11 cellular contexts compared by ENCODE assay signal in genomic region chr9:100472268-100472667, GRCh38. TPM values are rescaled to one million over a fixed set of nuclear protein-coding genes. Genes with fewer than 3 reads are reported as not detected.
DNase-seq lines count a peak whose midpoint lies in the region; ATAC-seq and TF ChIP-seq lines count a peak whose summit lies in the region.
"Had no signal": no experiment of that assay in that cellular context is flagged by ENCODE, and none has a peak within 500 bp of the region (broad histone marks: within the 10 kb centered on the region; RNA-seq: fewer than 3 reads in every experiment).

No MANE protein-coding gene starts in this region.

- H3K36me3 ChIP-seq in SJCRH30, result no peaks in the 10 kb centered on the region
- H3K36me3 ChIP-seq in adrenal gland (replicated peaks in 1 of 2), result no peaks in the 10 kb centered on the region

- DNase-seq in activated CD4-positive, alpha-beta T cell treated with anti-CD3 and anti-CD28 coated beads, Interleukin-2, amount 10 ng/mL, durations not matched to agents 24 days and 14 days, result no peak
- no peak for DNase-seq in activated CD4-positive, alpha-beta T cell treated with anti-CD3 and anti-CD28 coated beads, Interleukin-2, amount 50 U/mL, for 4 hours
- DNase-seq in SJCRH30 (no peak), epithelial cell of proximal tubule (ENCODE audit: low read depth) (no peak), retinal pigment epithelial cell (ENCODE audit: low read depth) (no peak), adrenal gland (no peak), caudate nucleus (lab: John Stamatoyannopoulos, UW) (no peak)

- H3K9me3 ChIP-seq in SJCRH30 (replicated peaks) (no peaks in the 10 kb centered on the region), adrenal gland (replicated peaks in 1 of 3) (no peaks in the 10 kb centered on the region)

- H3K27ac Mint-ChIP-seq in activated CD4-positive, alpha-beta T cell treated with anti-CD3 and anti-CD28 coated beads, Interleukin-2, amount 10 ng/mL, durations not matched to agents 24 days and 14 days, result no peak overlapping the region

- H3K36me3 Mint-ChIP-seq in activated CD4-positive, alpha-beta T cell treated with anti-CD3 and anti-CD28 coated beads, Interleukin-2, amount 10 ng/mL, durations not matched to agents 24 days and 14 days (ENCODE audit: low read depth), result no peaks in the 10 kb centered on the region

- intact Hi-C loops in activated CD4-positive, alpha-beta T cell treated with anti-CD3 and anti-CD28 coated beads, Interleukin-2, amount 10 ng/mL, durations not matched to agents 24 days and 14 days (cut with micrococcal nuclease), result no loop called here
- intact Hi-C loops in adrenal gland (cut with DNase I), result no loop called here

- TF ChIP-seq CTCF in epithelial cell of proximal tubule (conservative IDR thresholded peaks at IDR 0.05; ENCODE audit: low read depth, low read length) (no peak), retinal pigment epithelial cell (conservative IDR thresholded peaks at IDR 0.05; ENCODE audit: low read depth, low read length) (no peak), adrenal gland (IDR thresholded peaks at IDR 0.05) (no peak)

- H3K4me1 ChIP-seq in SJCRH30, result peaks cover 6% of the 10 kb centered on the region; the same call in 1 of the 2 replicates
- H3K4me1 ChIP-seq in adrenal gland (replicated peaks in 1 of 2), result peaks cover 0 to 5% of the 10 kb centered on the region in 2 donors

- ATAC-seq in HG03378 (IDR thresholded peaks at IDR 0.05; ENCODE audit: unreplicated experiment), result no peak

- no peaks in the 10 kb centered on the region for H3K9me3 Mint-ChIP-seq in activated CD4-positive, alpha-beta T cell treated with anti-CD3 and anti-CD28 coated beads, Interleukin-2, amount 10 ng/mL, durations not matched to agents 24 days and 14 days

- H3K27me3 ChIP-seq in SJCRH30 (no peaks in the 10 kb centered on the region), adrenal gland (no peaks in the 10 kb centered on the region)

- peaks cover 53% of the 10 kb centered on the region for H3K27me3 Mint-ChIP-seq in activated CD4-positive, alpha-beta T cell treated with anti-CD3 and anti-CD28 coated beads, Interleukin-2, amount 10 ng/mL, durations not matched to agents 24 days and 14 days

- WGBS in adrenal gland, 4 donors, result 80 to 87% (median 83%) methylated on average over 3 of the region's 3 CpGs

- no peak overlapping the region for H3K27ac ChIP-seq in SJCRH30
- H3K27ac ChIP-seq in adrenal gland, result no peak overlapping the region
- no peak overlapping the region for H3K27ac ChIP-seq in caudate nucleus (ENCODE audit: low read depth, low read length)
- H3K27ac ChIP-seq: HL-60 had no signal

- H3K4me3 Mint-ChIP-seq in activated CD4-positive, alpha-beta T cell treated with anti-CD3 and anti-CD28 coated beads, Interleukin-2, amount 10 ng/mL, durations not matched to agents 24 days and 14 days, result peak overlapping the region; percentile 34

- peaks cover 4% of the 10 kb centered on the region for H3K4me1 Mint-ChIP-seq in activated CD4-positive, alpha-beta T cell treated with anti-CD3 and anti-CD28 coated beads, Interleukin-2, amount 10 ng/mL, durations not matched to agents 24 days and 14 days

- TF ChIP-seq POLR2A in adrenal gland (IDR thresholded peaks at IDR 0.05), result no peak

- H3K4me3 ChIP-seq in SJCRH30 (peak overlapping the region; percentile 82), epithelial cell of proximal tubule (ENCODE audit: low read depth, low read length) (peak overlapping the region; percentile 40), retinal pigment epithelial cell (ENCODE audit: low read length) (peak overlapping the region; percentile 63), adrenal gland (no peak overlapping the region)
- H3K4me3 ChIP-seq: GM12878 had no signal

RNA-seq across cellular contexts. Expression of gene TMEFF1, which starts 0.7 kb away (rescaled TPM):
- total RNA-seq in activated CD4-positive, alpha-beta T cell treated with anti-CD3 and anti-CD28 coated beads, Interleukin-2, amount 10 ng/mL, durations not matched to agents 24 days and 14 days, result 0.16 TPM in 1 of 2 replicates, not detected in the other
- 19.8 and 20.6 TPM in 2 replicates for total RNA-seq in SJCRH30 (2014; rRNA removed; shearing (Covaris generic))
- 3.5 and 7.8 TPM in 2 replicates for total RNA-seq in epithelial cell of proximal tubule
- under 1 TPM in 3 of 8 donors, not detected in 5; 0.14 to 0.28 (median 0.21) TPM for total RNA-seq in adrenal gland
- polyA plus RNA-seq in adrenal gland, result not detected
- total RNA-seq: left ventricle myocardium superior had no signal

RNA-seq across cellular contexts. Expression of gene MSANTD3, which starts 45.3 kb away (rescaled TPM):
- total RNA-seq in activated CD4-positive, alpha-beta T cell treated with anti-CD3 and anti-CD28 coated beads, Interleukin-2, amount 10 ng/mL, durations not matched to agents 24 days and 14 days, result 10.0 and 13.9 TPM in 2 replicates
- 57.0 and 63.9 TPM in 2 replicates for total RNA-seq in SJCRH30 (2014; rRNA removed; shearing (Covaris generic))
- 74.4 and 105 TPM in 2 replicates for total RNA-seq in epithelial cell of proximal tubule
- total RNA-seq in adrenal gland, result 10 to 100 TPM; 10.8 to 37.9 (median 19.7) TPM
- polyA plus RNA-seq in adrenal gland, result 10 to 100 TPM; 10.5 to 16.5 (median 13.7) TPM

Comparison
In these comparisons a context has a peak if more than half of its experiments do, and no peak if none do; other contexts are left out.
1. H3K4me3 ChIP-seq: peak in SJCRH30 (single experiment), epithelial cell of proximal tubule (single experiment) and retinal pigment epithelial cell (single experiment); none in adrenal gland (0 of 4).